In the genomic region with DNA sequence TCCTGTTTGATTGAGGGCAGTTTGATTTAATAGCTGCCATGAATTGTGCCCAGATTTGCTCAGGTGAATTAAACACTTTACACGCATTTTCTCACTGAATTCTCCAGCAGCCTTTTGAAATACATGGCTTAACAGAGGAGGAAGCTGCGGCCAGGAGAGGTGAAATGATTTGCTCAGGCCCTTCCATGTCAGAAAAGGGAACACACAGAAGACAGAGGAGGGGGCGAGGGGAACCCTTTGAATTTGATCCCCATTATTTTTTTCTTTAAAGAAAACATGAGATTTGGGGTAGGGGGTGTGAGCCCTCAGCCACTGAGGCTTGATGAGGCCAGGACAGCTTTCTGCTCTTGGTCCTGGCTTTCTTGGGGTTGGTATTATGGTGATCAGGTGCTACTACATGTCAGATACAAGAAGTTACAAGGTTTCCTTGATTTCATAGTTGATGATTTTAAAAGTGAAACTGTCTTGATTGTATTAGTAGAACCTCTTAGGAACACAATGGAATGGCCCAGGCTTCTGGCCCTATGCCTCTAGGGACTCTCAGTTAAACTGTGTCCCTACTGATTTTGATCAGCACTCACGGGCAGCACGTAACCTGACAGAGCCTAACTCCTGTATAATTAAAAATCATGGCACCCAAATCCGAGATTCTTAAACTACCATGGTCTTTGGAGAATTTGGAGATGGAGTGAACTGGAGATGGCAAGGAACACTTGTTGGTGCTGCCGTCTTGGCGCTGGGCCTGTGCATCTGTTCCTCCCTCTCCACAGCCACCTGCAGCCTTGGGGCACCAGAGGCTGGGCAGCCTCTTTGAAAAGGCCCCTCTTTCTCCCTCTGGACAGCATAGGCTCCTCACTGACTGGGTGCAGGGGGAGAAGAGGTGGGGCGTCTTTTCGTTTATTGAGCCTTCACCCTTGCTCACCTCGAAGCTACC, we compare ENCODE assay signal across 1 cellular context.
TF ChIP-seq lines count a peak whose summit lies in the region.

No MANE protein-coding gene starts in this region.

TF ChIP-seq in GM12878, 131 proteins besides CTCF, POLR2A, EP300 and RAD21 (continued from another document):
- 0 out of 2 replicates have a peak, but pooled peaks have one; percentile 4 for TF ChIP-seq TCF12 (IDR thresholded peaks at IDR 0.05; ENCODE audit: low read depth, low read length)
- no peak for TF ChIP-seq ESRRA (IDR thresholded peaks at IDR 0.05; ENCODE audit: low read length)
- TF ChIP-seq, protein P1, sequence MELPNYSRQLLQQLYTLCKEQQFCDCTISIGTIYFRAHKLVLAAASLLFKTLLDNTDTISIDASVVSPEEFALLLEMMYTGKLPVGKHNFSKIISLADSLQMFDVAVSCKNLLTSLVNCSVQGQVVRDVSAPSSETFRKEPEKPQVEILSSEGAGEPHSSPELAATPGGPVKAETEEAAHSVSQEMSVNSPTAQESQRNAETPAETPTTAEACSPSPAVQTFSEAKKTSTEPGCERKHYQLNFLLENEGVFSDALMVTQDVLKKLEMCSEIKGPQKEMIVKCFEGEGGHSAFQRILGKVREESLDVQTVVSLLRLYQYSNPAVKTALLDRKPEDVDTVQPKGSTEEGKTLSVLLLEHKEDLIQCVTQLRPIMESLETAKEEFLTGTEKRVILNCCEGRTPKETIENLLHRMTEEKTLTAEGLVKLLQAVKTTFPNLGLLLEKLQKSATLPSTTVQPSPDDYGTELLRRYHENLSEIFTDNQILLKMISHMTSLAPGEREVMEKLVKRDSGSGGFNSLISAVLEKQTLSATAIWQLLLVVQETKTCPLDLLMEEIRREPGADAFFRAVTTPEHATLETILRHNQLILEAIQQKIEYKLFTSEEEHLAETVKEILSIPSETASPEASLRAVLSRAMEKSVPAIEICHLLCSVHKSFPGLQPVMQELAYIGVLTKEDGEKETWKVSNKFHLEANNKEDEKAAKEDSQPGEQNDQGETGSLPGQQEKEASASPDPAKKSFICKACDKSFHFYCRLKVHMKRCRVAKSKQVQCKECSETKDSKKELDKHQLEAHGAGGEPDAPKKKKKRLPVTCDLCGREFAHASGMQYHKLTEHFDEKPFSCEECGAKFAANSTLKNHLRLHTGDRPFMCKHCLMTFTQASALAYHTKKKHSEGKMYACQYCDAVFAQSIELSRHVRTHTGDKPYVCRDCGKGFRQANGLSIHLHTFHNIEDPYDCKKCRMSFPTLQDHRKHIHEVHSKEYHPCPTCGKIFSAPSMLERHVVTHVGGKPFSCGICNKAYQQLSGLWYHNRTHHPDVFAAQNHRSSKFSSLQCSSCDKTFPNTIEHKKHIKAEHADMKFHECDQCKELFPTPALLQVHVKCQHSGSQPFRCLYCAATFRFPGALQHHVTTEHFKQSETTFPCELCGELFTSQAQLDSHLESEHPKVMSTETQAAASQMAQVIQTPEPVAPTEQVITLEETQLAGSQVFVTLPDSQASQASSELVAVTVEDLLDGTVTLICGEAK (IDR thresholded peaks at IDR 0.05; ENCODE audit: borderline replicate concordance), result no peak
- TF ChIP-seq RFX5 (IDR thresholded peaks at IDR 0.05; ENCODE audit: low read depth, low read length), result no peak
- TF ChIP-seq DPF2 (IDR thresholded peaks at IDR 0.05), result no peak
